ENCODE assay signal across 10 cellular contexts in genomic region chr1:228151170-228151513, GRCh38. TPM values are rescaled to one million over a fixed set of nuclear protein-coding genes. Genes with fewer than 3 reads are reported as not detected.
DNase-seq lines count a peak whose midpoint lies in the region; ATAC-seq and TF ChIP-seq lines count a peak whose summit lies in the region.
"Had no signal": no experiment of that assay in that cellular context is flagged by ENCODE, and none has a peak within 500 bp of the region (broad histone marks: within the 10 kb centered on the region; RNA-seq: fewer than 3 reads in every experiment).

No MANE protein-coding gene starts in this region.

- peaks cover 16% of the 10 kb centered on the region for H3K4me1 Mint-ChIP-seq in activated naive CD8-positive, alpha-beta T cell treated with anti-CD3 and anti-CD28 coated beads for 36 hours

- in situ Hi-C loops in gastrocnemius medialis (cut with MboI; ENCODE audit: low sequenced_read_pairs in 4 of 4): no loop called here

- H3K4me1 ChIP-seq in right atrium auricular region (peaks cover 7 to 49% of the 10 kb centered on the region in 2 donors), gastrocnemius medialis (peaks cover 0 to 4% of the 10 kb centered on the region in 2 donors)

- H3K9me3 ChIP-seq in right atrium auricular region (no peaks in the 10 kb centered on the region), gastrocnemius medialis (no peaks in the 10 kb centered on the region)

- no peak for TF ChIP-seq CTCF in right atrium auricular region (IDR thresholded peaks at IDR 0.05)
- TF ChIP-seq CTCF in gastrocnemius medialis (IDR thresholded peaks at IDR 0.05 in 4 of 5, conservative IDR thresholded peaks at IDR 0.05 in 1 of 5): no peak
- no peak for TF ChIP-seq CTCF in GM10248 (IDR thresholded peaks at IDR 0.05; ENCODE audit: control extremely low read depth, extremely low read depth, low read depth, missing control alignments)

- no peaks in the 10 kb centered on the region for H3K27me3 Mint-ChIP-seq in activated naive CD8-positive, alpha-beta T cell treated with anti-CD3 and anti-CD28 coated beads for 36 hours

- no peak for TF ChIP-seq POLR2A in gastrocnemius medialis (IDR thresholded peaks at IDR 0.05)

- H3K9me3 Mint-ChIP-seq in activated naive CD8-positive, alpha-beta T cell treated with anti-CD3 and anti-CD28 coated beads for 36 hours: no peaks in the 10 kb centered on the region

- H3K27me3 ChIP-seq in right atrium auricular region (no peaks in the 10 kb centered on the region), gastrocnemius medialis (no peaks in the 10 kb centered on the region)

- intact Hi-C loops in gastrocnemius medialis (cut with DNase I; ENCODE audit: low total_unique reads): no loop called here

- H3K27ac ChIP-seq in right atrium auricular region: peak overlapping the region; percentile 82 to 83
- peak overlapping the region in 3 of 4 donors; percentile 64 to 70 (median 66) for H3K27ac ChIP-seq in gastrocnemius medialis

- H3K36me3 Mint-ChIP-seq in activated naive CD8-positive, alpha-beta T cell treated with anti-CD3 and anti-CD28 coated beads for 36 hours: no peaks in the 10 kb centered on the region

- peak overlapping the region; percentile 21 for H3K27ac Mint-ChIP-seq in activated naive CD8-positive, alpha-beta T cell treated with anti-CD3 and anti-CD28 coated beads for 36 hours

- no peak for ATAC-seq in gastrocnemius medialis

- DNase-seq in D341Med (ENCODE audit: low spot score): peak; percentile 39
- DNase-seq in activated naive CD8-positive, alpha-beta T cell treated with anti-CD3 and anti-CD28 coated beads for 36 hours: no peak
- DNase-seq in right atrium auricular region (ENCODE audit: low spot score): no peak
- DNase-seq in gastrocnemius medialis: no peak
- no peak for DNase-seq in SKM-1 (lab: John Stamatoyannopoulos, UW; ENCODE audit: unreplicated experiment)
- no peak for DNase-seq in GF-D8 (lab: John Stamatoyannopoulos, UW)
- no peak for DNase-seq in GM10248 (ENCODE audit: extremely low spot score)
- no peak for DNase-seq in NCI-H1930 (lab: John Stamatoyannopoulos, UW)
- DNase-seq: NCI-H187; stimulated activated CD4-positive, alpha-beta T cell treated with anti-CD3 and anti-CD28 coated beads, Interleukin-4, amount 100 ng/mL, for 24 hours had no signal

- H3K4me3 ChIP-seq in right atrium auricular region (no peak overlapping the region), gastrocnemius medialis (no peak overlapping the region)

- peaks cover 19% of the 10 kb centered on the region for H3K36me3 ChIP-seq in right atrium auricular region
- H3K36me3 ChIP-seq in gastrocnemius medialis: peaks cover 0 to 23% of the 10 kb centered on the region in 2 donors

- H3K4me3 Mint-ChIP-seq in activated naive CD8-positive, alpha-beta T cell treated with anti-CD3 and anti-CD28 coated beads for 36 hours: no peak overlapping the region

- CTCF ChIA-PET in GM10248 (lab: Yijun Ruan, JAX): interaction anchor here (1.0 to 2.1 kb wide), 4 partner anchors 8 to 14 kb away, joined by 3 to 7 read pairs (median 6); partner anchors contain the start of genes GUK1 and IBA57

- POLR2A ChIA-PET in GM10248 (lab: Yijun Ruan, JAX): interaction anchor here (2.4 kb wide), 1 partner anchor 14 kb away, joined by 8 read pairs; the partner anchor contains the start of gene IBA57

RNA-seq across cellular contexts. Expression of gene GJC2, which starts 1.4 kb away (rescaled TPM):
- 1 to 10 TPM; 1.1 to 1.2 TPM for total RNA-seq in activated naive CD8-positive, alpha-beta T cell treated with anti-CD3 and anti-CD28 coated beads for 36 hours
- total RNA-seq in right atrium auricular region: 1 to 10 TPM in 1 of 2 donors, under 1 TPM in 1; 0.93 to 2.3 TPM
- total RNA-seq in gastrocnemius medialis: under 1 TPM in 2 of 4 donors, not detected in 2; 0.26 to 0.64 TPM

RNA-seq across cellular contexts. Expression of gene GUK1, which starts 11.1 kb away (rescaled TPM):
- 100 to 1,000 TPM; 294 to 304 TPM for total RNA-seq in activated naive CD8-positive, alpha-beta T cell treated with anti-CD3 and anti-CD28 coated beads for 36 hours
- total RNA-seq in right atrium auricular region: 100 to 1,000 TPM; 179 to 277 TPM
- 100 to 1,000 TPM; 161 to 230 (median 183) TPM for total RNA-seq in gastrocnemius medialis

RNA-seq across cellular contexts. Expression of gene IBA57, which starts 14.5 kb away (rescaled TPM):
- 10 to 100 TPM; 18.1 to 19.3 TPM for total RNA-seq in activated naive CD8-positive, alpha-beta T cell treated with anti-CD3 and anti-CD28 coated beads for 36 hours
- 1 to 10 TPM; 6.7 to 7.1 TPM for total RNA-seq in right atrium auricular region
- 10 to 100 TPM in 3 of 4 donors, 1 to 10 TPM in 1; 4.9 to 15.7 (median 12.3) TPM for total RNA-seq in gastrocnemius medialis

RNA-seq across cellular contexts. Expression of gene MRPL55, which starts 42.0 kb away (rescaled TPM):
- 10 to 100 TPM; 75.0 to 82.4 TPM for total RNA-seq in activated naive CD8-positive, alpha-beta T cell treated with anti-CD3 and anti-CD28 coated beads for 36 hours
- total RNA-seq in right atrium auricular region: 10 to 100 TPM; 76.6 to 81.2 TPM
- 100 to 1,000 TPM in 1 of 4 donors, 10 to 100 TPM in 3; 64.7 to 123 (median 74.2) TPM for total RNA-seq in gastrocnemius medialis

RNA-seq across cellular contexts. Expression of gene C1orf35, which starts 48.0 kb away (rescaled TPM):
- 10 to 100 TPM; 24.4 to 26.1 TPM for total RNA-seq in activated naive CD8-positive, alpha-beta T cell treated with anti-CD3 and anti-CD28 coated beads for 36 hours
- 1 to 10 TPM; 4.5 to 4.9 TPM for total RNA-seq in right atrium auricular region
- total RNA-seq in gastrocnemius medialis: 10 to 100 TPM in 1 of 4 donors, 1 to 10 TPM in 3; 5.9 to 11.0 (median 7.8) TPM
